20 cellular contexts compared by ENCODE assay signal in genomic region chr1:36111151-36111550, GRCh38. TPM values are rescaled to one million over a fixed set of nuclear protein-coding genes. Genes with fewer than 3 reads are reported as not detected.
DNase-seq lines count a peak whose midpoint lies in the region; ATAC-seq lines count a peak whose summit lies in the region.
"Had no signal": no experiment of that assay in that cellular context is flagged by ENCODE, and none has a peak within 500 bp of the region (broad histone marks: within the 10 kb centered on the region; RNA-seq: fewer than 3 reads in every experiment).

No MANE protein-coding gene starts in this region.

- H4K91ac ChIP-seq in trophoblast cell (ENCODE audit: low read depth, low read length), result peak overlapping the region; percentile 19

- no peak overlapping the region for H3K4ac ChIP-seq in trophoblast cell (ENCODE audit: low read depth, low read length)

- H3K79me2 ChIP-seq in trophoblast cell (ENCODE audit: control insufficient read depth, insufficient read depth, low read length, poor library complexity), result no peaks in the 10 kb centered on the region

- H2AFZ ChIP-seq in trophoblast cell (ENCODE audit: insufficient read depth, low read length, poor library complexity), result no peak overlapping the region

- POLR2A ChIA-PET in T-cell (lab: Charles Lee), result no interaction called here

- CTCF ChIA-PET in T-cell (lab: Charles Lee), result interaction anchor here in 1 of 2 donors (0.5 to 1.6 kb wide), 2 partner anchors 24 to 123 kb away, joined by 3 read pairs; no protein-coding TSS in a partner anchor

- H3K9me3 ChIP-seq in trophoblast cell (ENCODE audit: insufficient read depth, low read depth, low read length), result no peaks in the 10 kb centered on the region
- H3K9me3 ChIP-seq: Caco-2 had no signal

- WGBS in trophoblast cell (ENCODE audit: extremely low coverage, insufficient coverage, insufficient read length), result no CpG with 5 or more reads among the region's 4 CpGs

- no peak overlapping the region for H3K9ac ChIP-seq in trophoblast cell (ENCODE audit: low read length)

- no peak for DNase-seq in activated naive CD8-positive, alpha-beta T cell treated with anti-CD3 and anti-CD28 coated beads, Interleukin-2, amount 50 U/mL, for 24 hours
- DNase-seq in T-cell, result no peak
- no peak for DNase-seq in memory B cell (ENCODE audit: low spot score in 2 of 2)
- no peak for DNase-seq in trophoblast cell
- DNase-seq in NCI-H2107 treated with DMSO at 0.1 percent for 48 hours (lab: John Stamatoyannopoulos, UW; ENCODE audit: unreplicated experiment), result no peak
- DNase-seq: ACHN, AML-193, Caco-2, EL, Kasumi-1, NCI-H1105, NCI-H1694, NCI-H2227 treated with DMSO at 0.1 percent for 48 hours, NCI-H524 treated with DMSO at 0.1 percent for 48 hours had no signal

- no peak overlapping the region for H2BK12ac ChIP-seq in trophoblast cell (ENCODE audit: low read length)

- H3K23ac ChIP-seq in trophoblast cell (ENCODE audit: low read length), result no peak overlapping the region

- no peak overlapping the region for H3K18ac ChIP-seq in trophoblast cell (ENCODE audit: low read length)

- no peaks in the 10 kb centered on the region for H3K27me3 ChIP-seq in trophoblast cell (ENCODE audit: insufficient read depth, low read length)

- H3K4me3 Mint-ChIP-seq in activated naive CD8-positive, alpha-beta T cell, result peak overlapping the region; percentile 17
- no peak overlapping the region for H3K4me3 Mint-ChIP-seq in activated naive CD8-positive, alpha-beta T cell treated with anti-CD3 and anti-CD28 coated beads, Interleukin-2, amount 50 U/mL, for 24 hours
- H3K4me3 Mint-ChIP-seq in T-cell (no peak overlapping the region), memory B cell (no peak overlapping the region)
- H3K4me3 Mint-ChIP-seq: CD14-positive monocyte had no signal

- no peaks in the 10 kb centered on the region for H3K27me3 Mint-ChIP-seq in activated naive CD8-positive, alpha-beta T cell
- no peaks in the 10 kb centered on the region for H3K27me3 Mint-ChIP-seq in activated naive CD8-positive, alpha-beta T cell treated with anti-CD3 and anti-CD28 coated beads, Interleukin-2, amount 50 U/mL, for 24 hours
- H3K27me3 Mint-ChIP-seq in T-cell (peaks cover 0 to 4% of the 10 kb centered on the region in 2 donors), memory B cell (peaks cover 7% of the 10 kb centered on the region)

- no peak overlapping the region for H2BK5ac ChIP-seq in trophoblast cell (ENCODE audit: low read depth, low read length, poor library complexity)

- H4K8ac ChIP-seq in trophoblast cell (ENCODE audit: low read depth, low read length), result no peak overlapping the region

- no peak overlapping the region for H4K12ac ChIP-seq in trophoblast cell (ENCODE audit: low read depth, low read length)

- peaks cover 12 to 27% of the 10 kb centered on the region in 2 experiments for H3K4me1 ChIP-seq in trophoblast cell (ENCODE audit: control insufficient read depth in 1 of 2, insufficient read depth in 2 of 2, low read length in 2 of 2)
- H3K4me1 ChIP-seq: Caco-2 had no signal

- H2BK120ac ChIP-seq in trophoblast cell (ENCODE audit: insufficient read depth, low read length, poor library complexity), result no peak overlapping the region

- H3K36me3 Mint-ChIP-seq in activated naive CD8-positive, alpha-beta T cell, result no peaks in the 10 kb centered on the region
- H3K36me3 Mint-ChIP-seq in activated naive CD8-positive, alpha-beta T cell treated with anti-CD3 and anti-CD28 coated beads, Interleukin-2, amount 50 U/mL, for 24 hours (ENCODE audit: low read depth), result no peaks in the 10 kb centered on the region
- H3K36me3 Mint-ChIP-seq in T-cell (no peaks in the 10 kb centered on the region), memory B cell (no peaks in the 10 kb centered on the region)

- ATAC-seq in activated naive CD8-positive, alpha-beta T cell treated with anti-CD3 and anti-CD28 coated beads, Interleukin-2, amount 50 U/mL, for 24 hours, result no peak
- no peak for ATAC-seq in T-cell (replicated peaks in 1 of 4)
- ATAC-seq in memory B cell (ENCODE audit: low read depth), result no peak
- no peak for ATAC-seq in HG02759 (IDR thresholded peaks at IDR 0.05; ENCODE audit: unreplicated experiment)
- ATAC-seq: Panc1 had no signal

- H2AK5ac ChIP-seq in trophoblast cell (ENCODE audit: low read length), result peak overlapping the region; percentile 12

- H3K79me1 ChIP-seq in trophoblast cell (ENCODE audit: low read length), result peaks cover 11% of the 10 kb centered on the region

- H3K4me2 ChIP-seq in trophoblast cell (ENCODE audit: low read length), result no peak overlapping the region

- H3K27ac Mint-ChIP-seq in activated naive CD8-positive, alpha-beta T cell, result no peak overlapping the region
- no peak overlapping the region for H3K27ac Mint-ChIP-seq in activated naive CD8-positive, alpha-beta T cell treated with anti-CD3 and anti-CD28 coated beads, Interleukin-2, amount 50 U/mL, for 24 hours
- H3K27ac Mint-ChIP-seq in T-cell, result peak overlapping the region; percentile 6 to 46
- H3K27ac Mint-ChIP-seq in memory B cell, result peak overlapping the region; percentile 1

- H3K4me1 Mint-ChIP-seq in activated naive CD8-positive, alpha-beta T cell (ENCODE audit: low read depth), result peaks cover 35% of the 10 kb centered on the region
- H3K4me1 Mint-ChIP-seq in activated naive CD8-positive, alpha-beta T cell treated with anti-CD3 and anti-CD28 coated beads, Interleukin-2, amount 50 U/mL, for 24 hours, result peaks cover 28% of the 10 kb centered on the region
- peaks cover 26 to 34% (median 27%) of the 10 kb centered on the region in 3 donors for H3K4me1 Mint-ChIP-seq in T-cell
- H3K4me1 Mint-ChIP-seq in memory B cell, result peaks cover 4% of the 10 kb centered on the region

- no peak overlapping the region for H3K14ac ChIP-seq in trophoblast cell (ENCODE audit: low read length)

- H3K4me3 ChIP-seq in trophoblast cell (ENCODE audit: low read depth, low read length), result no peak overlapping the region

- no peaks in the 10 kb centered on the region for H3K9me3 Mint-ChIP-seq in activated naive CD8-positive, alpha-beta T cell (ENCODE audit: low read depth)
- H3K9me3 Mint-ChIP-seq in activated naive CD8-positive, alpha-beta T cell treated with anti-CD3 and anti-CD28 coated beads, Interleukin-2, amount 50 U/mL, for 24 hours, result no peaks in the 10 kb centered on the region
- H3K9me3 Mint-ChIP-seq in T-cell, result no peaks in the 10 kb centered on the region
- H3K9me3 Mint-ChIP-seq in memory B cell, result no peaks in the 10 kb centered on the region

- no peaks in the 10 kb centered on the region for H3K36me3 ChIP-seq in trophoblast cell (ENCODE audit: control insufficient read depth in 1 of 2, insufficient read depth in 2 of 2, low read length in 2 of 2)

- no peak overlapping the region for H3K27ac ChIP-seq in trophoblast cell (ENCODE audit: low read depth, low read length)

RNA-seq across cellular contexts. Expression of gene COL8A2, which starts 13.9 kb away (rescaled TPM):
- under 1 TPM in 4 of 5 donors, not detected in 1; 0.08 to 0.15 (median 0.09) TPM for total RNA-seq in T-cell
- polyA plus RNA-seq in trophoblast cell (2013), result 0.25 and 0.27 TPM in 2 replicates
- total RNA-seq: HT-29 had no signal

RNA-seq across cellular contexts. Expression of gene ADPRS, which starts 22.5 kb away (rescaled TPM):
- 10 to 100 TPM; 19.0 to 30.2 (median 28.1) TPM for total RNA-seq in T-cell
- 14.7 and 16.2 TPM in 2 replicates for polyA plus RNA-seq in trophoblast cell (2013)

RNA-seq across cellular contexts. Expression of gene TEKT2, which starts 27.3 kb away (rescaled TPM):
- total RNA-seq in T-cell, result under 1 TPM in 1 of 5 donors, not detected in 4; 0.18 TPM
- polyA plus RNA-seq in trophoblast cell (2013), result 0.36 and 0.49 TPM in 2 replicates
- total RNA-seq: Caco-2, H4, HT-29 had no signal
- polyA plus RNA-seq: CD14-positive monocyte had no signal

RNA-seq across cellular contexts. Expression of gene TRAPPC3, which starts 38.1 kb away (rescaled TPM):
- 10 to 100 TPM; 42.3 to 48.2 (median 44.6) TPM for total RNA-seq in T-cell
- polyA plus RNA-seq in trophoblast cell (2013), result 62.9 and 66.9 TPM in 2 replicates

RNA-seq across cellular contexts. Expression of gene MAP7D1, which starts 44.8 kb away (rescaled TPM):
- 100 to 1,000 TPM; 157 to 295 (median 263) TPM for total RNA-seq in T-cell
- 96.6 and 97.6 TPM in 2 replicates for polyA plus RNA-seq in trophoblast cell (2013)

Comparison
In these comparisons a context has a peak if more than half of its experiments do, and no peak if none do; other contexts are left out.
1. H3K27ac Mint-ChIP-seq: peak in T-cell (2 of 2) and memory B cell (single experiment); none in activated naive CD8-positive, alpha-beta T cell (single experiment) and activated naive CD8-positive, alpha-beta T cell treated with anti-CD3 and anti-CD28 coated beads, Interleukin-2, amount 50 U/mL, for 24 hours (single experiment).